Comparison of ENCODE assay signal across 8 cellular contexts in genomic region chr17:59746849-59747445, GRCh38. TPM values are rescaled to one million over a fixed set of nuclear protein-coding genes. Genes with fewer than 3 reads are reported as not detected.
A peak's percentile ranks its signal among the peaks of the same experiment; 100 is the strongest.
DNase-seq lines count a peak whose midpoint lies in the region; ATAC-seq, FAIRE-seq and TF ChIP-seq lines count a peak whose summit lies in the region.

No MANE protein-coding gene starts in this region.

- peak; percentile 34 to 56 for DNase-seq in NCI-H2081 (lab: John Stamatoyannopoulos, UW)
- DNase-seq in NCI-H2081 treated with DMSO at 0.1 percent for 48 hours (lab: John Stamatoyannopoulos, UW) = no peak
- peak; percentile 27 for DNase-seq in germinal center (ENCODE audit: low spot score)
- peak; percentile 39 for DNase-seq in small intestine
- DNase-seq in GM19240 (ENCODE audit: insufficient read length, low spot score) = no peak

- peak overlapping the region; percentile 15 for H3K27ac ChIP-seq in VCaP
- no peak overlapping the region for H3K27ac ChIP-seq in small intestine (ENCODE audit: low read depth in 1 of 2, low read length in 1 of 2)

- 90 to 93% (median 92%) methylated on average over 4 of the region's 4 CpGs for WGBS in small intestine, 3 donors

- H3K4me1 ChIP-seq in small intestine (ENCODE audit: control insufficient read depth in 2 of 2, insufficient read depth in 1 of 2, low read depth in 1 of 2, low read length in 1 of 2) = no peaks in the 10 kb centered on the region

- H3K9me3 ChIP-seq in small intestine (ENCODE audit: control insufficient read depth, low read depth) = no peaks in the 10 kb centered on the region

- peaks cover 0 to 7% of the 10 kb centered on the region in 2 donors for H3K36me3 ChIP-seq in small intestine (ENCODE audit: control insufficient read depth in 2 of 2, insufficient read depth in 2 of 2, low read length in 2 of 2)

- ATAC-seq in GM21447 (IDR thresholded peaks at IDR 0.05; ENCODE audit: unreplicated experiment) = no peak

- no peaks in the 10 kb centered on the region for H3K27me3 ChIP-seq in small intestine (ENCODE audit: control insufficient read depth in 2 of 2, insufficient read depth in 2 of 2, low read length in 2 of 2)

- TF ChIP-seq CTCF in LNCAP (IDR thresholded peaks at IDR 0.05) (peak; percentile 74), VCaP (conservative IDR thresholded peaks at IDR 0.05) (peak; percentile 82)

- no peak for FAIRE-seq in small intestine (lab: Jason Lieb, UNC)

- no peak overlapping the region for H3K4me3 ChIP-seq in small intestine (ENCODE audit: low read depth in 1 of 2, low read length in 2 of 2)

RNA-seq across cellular contexts. Expression of gene VMP1, which starts 39.5 kb away (rescaled TPM):
- 100 to 1,000 TPM in 1 of 3 donors, 10 to 100 TPM in 2; 62.1 to 110 (median 84.3) TPM for polyA plus RNA-seq in small intestine

RNA-seq across cellular contexts. Expression of gene PTRH2, which starts 39.7 kb away (rescaled TPM):
- 10 to 100 TPM in 2 of 3 donors, 1 to 10 TPM in 1; 8.6 to 29.9 (median 14.5) TPM for polyA plus RNA-seq in small intestine

Comparison
In these comparisons a context has a peak if more than half of its experiments do, and no peak if none do; other contexts are left out.
1. DNase-seq: peak in NCI-H2081 (2 of 2), germinal center (single experiment) and small intestine (single experiment); none in NCI-H2081 treated with DMSO at 0.1 percent for 48 hours (single experiment) and GM19240 (single experiment).